Comparison of ENCODE assay signal across 2 cellular contexts in the genomic region with DNA sequence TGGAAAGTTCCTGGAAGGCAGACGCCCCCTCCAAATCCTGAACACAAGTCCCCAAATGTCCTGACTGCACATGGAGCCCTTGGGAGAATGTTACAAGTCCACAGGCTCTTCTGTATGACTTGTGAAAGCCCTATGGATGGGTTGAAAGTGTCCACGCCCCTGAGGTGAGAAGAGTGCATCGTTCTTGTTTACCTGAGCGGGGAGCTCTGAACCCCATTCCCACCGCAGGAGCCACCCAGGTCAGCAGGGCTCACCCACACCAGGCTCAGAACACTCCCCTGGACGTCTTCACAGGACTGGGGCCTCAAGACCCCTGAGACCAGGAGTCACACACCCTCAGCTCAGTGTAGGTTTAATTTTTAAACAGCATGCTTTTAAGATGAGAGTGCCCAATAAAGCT.
TF ChIP-seq lines count a peak whose summit lies in the region.

No MANE protein-coding gene starts in this region.

TF ChIP-seq in GM23338, 12 proteins besides CTCF, POLR2A, EP300 and RAD21 (continues in another document):
- TF ChIP-seq, protein P1, sequence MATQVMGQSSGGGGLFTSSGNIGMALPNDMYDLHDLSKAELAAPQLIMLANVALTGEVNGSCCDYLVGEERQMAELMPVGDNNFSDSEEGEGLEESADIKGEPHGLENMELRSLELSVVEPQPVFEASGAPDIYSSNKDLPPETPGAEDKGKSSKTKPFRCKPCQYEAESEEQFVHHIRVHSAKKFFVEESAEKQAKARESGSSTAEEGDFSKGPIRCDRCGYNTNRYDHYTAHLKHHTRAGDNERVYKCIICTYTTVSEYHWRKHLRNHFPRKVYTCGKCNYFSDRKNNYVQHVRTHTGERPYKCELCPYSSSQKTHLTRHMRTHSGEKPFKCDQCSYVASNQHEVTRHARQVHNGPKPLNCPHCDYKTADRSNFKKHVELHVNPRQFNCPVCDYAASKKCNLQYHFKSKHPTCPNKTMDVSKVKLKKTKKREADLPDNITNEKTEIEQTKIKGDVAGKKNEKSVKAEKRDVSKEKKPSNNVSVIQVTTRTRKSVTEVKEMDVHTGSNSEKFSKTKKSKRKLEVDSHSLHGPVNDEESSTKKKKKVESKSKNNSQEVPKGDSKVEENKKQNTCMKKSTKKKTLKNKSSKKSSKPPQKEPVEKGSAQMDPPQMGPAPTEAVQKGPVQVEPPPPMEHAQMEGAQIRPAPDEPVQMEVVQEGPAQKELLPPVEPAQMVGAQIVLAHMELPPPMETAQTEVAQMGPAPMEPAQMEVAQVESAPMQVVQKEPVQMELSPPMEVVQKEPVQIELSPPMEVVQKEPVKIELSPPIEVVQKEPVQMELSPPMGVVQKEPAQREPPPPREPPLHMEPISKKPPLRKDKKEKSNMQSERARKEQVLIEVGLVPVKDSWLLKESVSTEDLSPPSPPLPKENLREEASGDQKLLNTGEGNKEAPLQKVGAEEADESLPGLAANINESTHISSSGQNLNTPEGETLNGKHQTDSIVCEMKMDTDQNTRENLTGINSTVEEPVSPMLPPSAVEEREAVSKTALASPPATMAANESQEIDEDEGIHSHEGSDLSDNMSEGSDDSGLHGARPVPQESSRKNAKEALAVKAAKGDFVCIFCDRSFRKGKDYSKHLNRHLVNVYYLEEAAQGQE (IDR thresholded peaks at IDR 0.05; ENCODE audit: unreplicated experiment): no peak
- TF ChIP-seq JUNB (IDR thresholded peaks at IDR 0.05; ENCODE audit: unreplicated experiment) (no peak), POLR2AphosphoS5 (IDR thresholded peaks at IDR 0.05; ENCODE audit: low read depth) (no peak), CREB1 (CRISPR knock-in tag; IDR thresholded peaks at IDR 0.05; ENCODE audit: low read depth) (no peak), STAT1 (IDR thresholded peaks at IDR 0.05; ENCODE audit: unreplicated experiment) (no peak), ZNF331 (CRISPR knock-in tag; IDR thresholded peaks at IDR 0.05; ENCODE audit: low read depth) (no peak), NANOG (IDR thresholded peaks at IDR 0.05; ENCODE audit: borderline replicate concordance) (no peak), EZH2 (IDR thresholded peaks at IDR 0.05; ENCODE audit: low read depth, unreplicated experiment) (no peak)
- TF ChIP-seq, protein P2, sequence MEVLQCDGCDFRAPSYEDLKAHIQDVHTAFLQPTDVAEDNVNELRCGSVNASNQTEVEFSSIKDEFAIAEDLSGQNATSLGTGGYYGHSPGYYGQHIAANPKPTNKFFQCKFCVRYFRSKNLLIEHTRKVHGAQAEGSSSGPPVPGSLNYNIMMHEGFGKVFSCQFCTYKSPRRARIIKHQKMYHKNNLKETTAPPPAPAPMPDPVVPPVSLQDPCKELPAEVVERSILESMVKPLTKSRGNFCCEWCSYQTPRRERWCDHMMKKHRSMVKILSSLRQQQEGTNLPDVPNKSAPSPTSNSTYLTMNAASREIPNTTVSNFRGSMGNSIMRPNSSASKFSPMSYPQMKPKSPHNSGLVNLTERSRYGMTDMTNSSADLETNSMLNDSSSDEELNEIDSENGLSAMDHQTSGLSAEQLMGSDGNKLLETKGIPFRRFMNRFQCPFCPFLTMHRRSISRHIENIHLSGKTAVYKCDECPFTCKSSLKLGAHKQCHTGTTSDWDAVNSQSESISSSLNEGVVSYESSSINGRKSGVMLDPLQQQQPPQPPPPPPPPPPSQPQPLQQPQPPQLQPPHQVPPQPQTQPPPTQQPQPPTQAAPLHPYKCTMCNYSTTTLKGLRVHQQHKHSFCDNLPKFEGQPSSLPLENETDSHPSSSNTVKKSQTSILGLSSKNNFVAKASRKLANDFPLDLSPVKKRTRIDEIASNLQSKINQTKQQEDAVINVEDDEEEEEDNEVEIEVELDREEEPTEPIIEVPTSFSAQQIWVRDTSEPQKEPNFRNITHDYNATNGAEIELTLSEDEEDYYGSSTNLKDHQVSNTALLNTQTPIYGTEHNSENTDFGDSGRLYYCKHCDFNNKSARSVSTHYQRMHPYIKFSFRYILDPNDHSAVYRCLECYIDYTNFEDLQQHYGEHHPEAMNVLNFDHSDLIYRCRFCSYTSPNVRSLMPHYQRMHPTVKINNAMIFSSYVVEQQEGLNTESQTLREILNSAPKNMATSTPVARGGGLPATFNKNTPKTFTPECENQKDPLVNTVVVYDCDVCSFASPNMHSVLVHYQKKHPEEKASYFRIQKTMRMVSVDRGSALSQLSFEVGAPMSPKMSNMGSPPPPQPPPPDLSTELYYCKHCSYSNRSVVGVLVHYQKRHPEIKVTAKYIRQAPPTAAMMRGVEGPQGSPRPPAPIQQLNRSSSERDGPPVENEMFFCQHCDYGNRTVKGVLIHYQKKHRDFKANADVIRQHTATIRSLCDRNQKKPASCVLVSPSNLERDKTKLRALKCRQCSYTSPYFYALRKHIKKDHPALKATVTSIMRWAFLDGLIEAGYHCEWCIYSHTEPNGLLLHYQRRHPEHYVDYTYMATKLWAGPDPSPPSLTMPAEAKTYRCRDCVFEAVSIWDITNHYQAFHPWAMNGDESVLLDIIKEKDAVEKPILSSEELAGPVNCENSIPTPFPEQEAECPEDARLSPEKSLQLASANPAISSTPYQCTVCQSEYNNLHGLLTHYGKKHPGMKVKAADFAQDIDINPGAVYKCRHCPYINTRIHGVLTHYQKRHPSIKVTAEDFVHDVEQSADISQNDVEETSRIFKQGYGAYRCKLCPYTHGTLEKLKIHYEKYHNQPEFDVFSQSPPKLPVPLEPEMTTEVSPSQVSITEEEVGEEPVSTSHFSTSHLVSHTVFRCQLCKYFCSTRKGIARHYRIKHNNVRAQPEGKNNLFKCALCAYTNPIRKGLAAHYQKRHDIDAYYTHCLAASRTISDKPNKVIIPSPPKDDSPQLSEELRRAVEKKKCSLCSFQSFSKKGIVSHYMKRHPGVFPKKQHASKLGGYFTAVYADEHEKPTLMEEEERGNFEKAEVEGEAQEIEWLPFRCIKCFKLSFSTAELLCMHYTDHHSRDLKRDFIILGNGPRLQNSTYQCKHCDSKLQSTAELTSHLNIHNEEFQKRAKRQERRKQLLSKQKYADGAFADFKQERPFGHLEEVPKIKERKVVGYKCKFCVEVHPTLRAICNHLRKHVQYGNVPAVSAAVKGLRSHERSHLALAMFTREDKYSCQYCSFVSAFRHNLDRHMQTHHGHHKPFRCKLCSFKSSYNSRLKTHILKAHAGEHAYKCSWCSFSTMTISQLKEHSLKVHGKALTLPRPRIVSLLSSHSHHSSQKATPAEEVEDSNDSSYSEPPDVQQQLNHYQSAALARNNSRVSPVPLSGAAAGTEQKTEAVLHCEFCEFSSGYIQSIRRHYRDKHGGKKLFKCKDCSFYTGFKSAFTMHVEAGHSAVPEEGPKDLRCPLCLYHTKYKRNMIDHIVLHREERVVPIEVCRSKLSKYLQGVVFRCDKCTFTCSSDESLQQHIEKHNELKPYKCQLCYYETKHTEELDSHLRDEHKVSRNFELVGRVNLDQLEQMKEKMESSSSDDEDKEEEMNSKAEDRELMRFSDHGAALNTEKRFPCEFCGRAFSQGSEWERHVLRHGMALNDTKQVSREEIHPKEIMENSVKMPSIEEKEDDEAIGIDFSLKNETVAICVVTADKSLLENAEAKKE (CRISPR knock-in tag; IDR thresholded peaks at IDR 0.05): no peak
- TF ChIP-seq, protein P3, sequence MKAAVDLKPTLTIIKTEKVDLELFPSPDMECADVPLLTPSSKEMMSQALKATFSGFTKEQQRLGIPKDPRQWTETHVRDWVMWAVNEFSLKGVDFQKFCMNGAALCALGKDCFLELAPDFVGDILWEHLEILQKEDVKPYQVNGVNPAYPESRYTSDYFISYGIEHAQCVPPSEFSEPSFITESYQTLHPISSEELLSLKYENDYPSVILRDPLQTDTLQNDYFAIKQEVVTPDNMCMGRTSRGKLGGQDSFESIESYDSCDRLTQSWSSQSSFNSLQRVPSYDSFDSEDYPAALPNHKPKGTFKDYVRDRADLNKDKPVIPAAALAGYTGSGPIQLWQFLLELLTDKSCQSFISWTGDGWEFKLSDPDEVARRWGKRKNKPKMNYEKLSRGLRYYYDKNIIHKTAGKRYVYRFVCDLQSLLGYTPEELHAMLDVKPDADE (IDR thresholded peaks at IDR 0.05): no peak

TF ChIP-seq in HepG2, 621 proteins besides CTCF, POLR2A, EP300 and RAD21 (continued from another document):
- TF ChIP-seq, protein P4, sequence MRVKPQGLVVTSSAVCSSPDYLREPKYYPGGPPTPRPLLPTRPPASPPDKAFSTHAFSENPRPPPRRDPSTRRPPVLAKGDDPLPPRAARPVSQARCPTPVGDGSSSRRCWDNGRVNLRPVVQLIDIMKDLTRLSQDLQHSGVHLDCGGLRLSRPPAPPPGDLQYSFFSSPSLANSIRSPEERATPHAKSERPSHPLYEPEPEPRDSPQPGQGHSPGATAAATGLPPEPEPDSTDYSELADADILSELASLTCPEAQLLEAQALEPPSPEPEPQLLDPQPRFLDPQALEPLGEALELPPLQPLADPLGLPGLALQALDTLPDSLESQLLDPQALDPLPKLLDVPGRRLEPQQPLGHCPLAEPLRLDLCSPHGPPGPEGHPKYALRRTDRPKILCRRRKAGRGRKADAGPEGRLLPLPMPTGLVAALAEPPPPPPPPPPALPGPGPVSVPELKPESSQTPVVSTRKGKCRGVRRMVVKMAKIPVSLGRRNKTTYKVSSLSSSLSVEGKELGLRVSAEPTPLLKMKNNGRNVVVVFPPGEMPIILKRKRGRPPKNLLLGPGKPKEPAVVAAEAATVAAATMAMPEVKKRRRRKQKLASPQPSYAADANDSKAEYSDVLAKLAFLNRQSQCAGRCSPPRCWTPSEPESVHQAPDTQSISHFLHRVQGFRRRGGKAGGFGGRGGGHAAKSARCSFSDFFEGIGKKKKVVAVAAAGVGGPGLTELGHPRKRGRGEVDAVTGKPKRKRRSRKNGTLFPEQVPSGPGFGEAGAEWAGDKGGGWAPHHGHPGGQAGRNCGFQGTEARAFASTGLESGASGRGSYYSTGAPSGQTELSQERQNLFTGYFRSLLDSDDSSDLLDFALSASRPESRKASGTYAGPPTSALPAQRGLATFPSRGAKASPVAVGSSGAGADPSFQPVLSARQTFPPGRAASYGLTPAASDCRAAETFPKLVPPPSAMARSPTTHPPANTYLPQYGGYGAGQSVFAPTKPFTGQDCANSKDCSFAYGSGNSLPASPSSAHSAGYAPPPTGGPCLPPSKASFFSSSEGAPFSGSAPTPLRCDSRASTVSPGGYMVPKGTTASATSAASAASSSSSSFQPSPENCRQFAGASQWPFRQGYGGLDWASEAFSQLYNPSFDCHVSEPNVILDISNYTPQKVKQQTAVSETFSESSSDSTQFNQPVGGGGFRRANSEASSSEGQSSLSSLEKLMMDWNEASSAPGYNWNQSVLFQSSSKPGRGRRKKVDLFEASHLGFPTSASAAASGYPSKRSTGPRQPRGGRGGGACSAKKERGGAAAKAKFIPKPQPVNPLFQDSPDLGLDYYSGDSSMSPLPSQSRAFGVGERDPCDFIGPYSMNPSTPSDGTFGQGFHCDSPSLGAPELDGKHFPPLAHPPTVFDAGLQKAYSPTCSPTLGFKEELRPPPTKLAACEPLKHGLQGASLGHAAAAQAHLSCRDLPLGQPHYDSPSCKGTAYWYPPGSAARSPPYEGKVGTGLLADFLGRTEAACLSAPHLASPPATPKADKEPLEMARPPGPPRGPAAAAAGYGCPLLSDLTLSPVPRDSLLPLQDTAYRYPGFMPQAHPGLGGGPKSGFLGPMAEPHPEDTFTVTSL (CRISPR knock-in tag; IDR thresholded peaks at IDR 0.05; ENCODE audit: borderline replicate concordance): no peak
- TF ChIP-seq FOXJ3 (CRISPR knock-in tag; IDR thresholded peaks at IDR 0.05; ENCODE audit: borderline replicate concordance): no peak
